ENCODE assay signal across 8 cellular contexts in the genomic region with DNA sequence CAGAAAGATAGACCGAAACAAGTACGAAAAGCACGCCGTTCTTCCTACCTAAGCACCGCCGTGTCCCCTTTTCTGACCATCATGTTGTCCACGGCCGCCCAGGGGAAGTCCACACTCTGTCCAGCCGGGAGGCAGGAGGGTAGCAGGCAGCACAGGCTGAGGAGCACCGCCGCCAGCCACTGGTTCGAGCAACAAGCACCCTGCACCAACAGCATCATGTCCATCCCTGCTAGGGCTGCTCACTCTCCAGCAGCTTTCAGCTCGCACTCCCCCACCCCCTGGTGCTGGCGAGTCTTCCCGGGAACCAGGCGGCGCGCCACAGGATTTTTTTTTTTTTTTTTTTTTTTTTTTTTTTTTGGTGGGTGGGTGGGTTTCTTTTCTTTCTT. TPM values are rescaled to one million over a fixed set of nuclear protein-coding genes. Genes with fewer than 3 reads are reported as not detected.
A peak's percentile ranks its signal among the peaks of the same experiment; 100 is the strongest.
DNase-seq lines count a peak whose midpoint lies in the region; ATAC-seq and TF ChIP-seq lines count a peak whose summit lies in the region.

A gene (minus strand): TSS at position 269 of the 386 bp plus-strand sequence.

- no peaks in the 10 kb centered on the region for H3K9me3 ChIP-seq in thoracic aorta

- ATAC-seq in thoracic aorta (ENCODE audit: insufficient number of reproducible peaks, low FRiP score, low read depth) (peak; percentile 6), HG02973 (IDR thresholded peaks at IDR 0.05; ENCODE audit: unreplicated experiment) (no peak)

- H3K4me1 Mint-ChIP-seq in mesothelial cell of epicardium = peaks cover 9% of the 10 kb centered on the region

- POLR2A ChIA-PET in BJ (lab: Charles Lee) = interaction anchor here (0.7 kb wide), 1 partner anchor 243 kb away, joined by 20 read pairs; no protein-coding TSS in a partner anchor

- no peaks in the 10 kb centered on the region for H3K36me3 ChIP-seq in BJ (ENCODE audit: control insufficient read depth, insufficient read depth, low read length)
- H3K36me3 ChIP-seq in thoracic aorta = no peaks in the 10 kb centered on the region

- peak within 1 kb of the TSS; percentile 72 for H3K27ac ChIP-seq in HL-60 (replicated peaks)
- peak within 1 kb of the TSS; percentile 90 for H3K27ac ChIP-seq in epithelial cell of prostate
- H3K27ac ChIP-seq in thoracic aorta = peak within 1 kb of the TSS; percentile 82 to 83

- no peaks in the 10 kb centered on the region for H3K36me3 Mint-ChIP-seq in mesothelial cell of epicardium

- H3K9me3 Mint-ChIP-seq in mesothelial cell of epicardium = no peaks in the 10 kb centered on the region

- no peak for DNase-seq in BJ (ENCODE audit: low read depth)
- peak in 1 of 2 experiments; percentile 14 for DNase-seq in HL-60 (ENCODE audit: low read depth in 1 of 2, low spot score in 1 of 2)
- peak; percentile 57 for DNase-seq in T1000 (lab: John Stamatoyannopoulos, UW)
- DNase-seq in epithelial cell of prostate (ENCODE audit: low read depth, low spot score) = no peak
- peak in 1 of 2 experiments; percentile 51 for DNase-seq in mesothelial cell of epicardium (ENCODE audit: low spot score in 2 of 2, unreplicated experiment in 2 of 2)
- DNase-seq in thoracic aorta (ENCODE audit: low spot score) = peak; percentile 9
- DNase-seq in SKM-1 treated with dmso at 0.1 percent for 144 hours (lab: John Stamatoyannopoulos, UW; ENCODE audit: unreplicated experiment) = no peak

- peak within 1 kb of the TSS; percentile 74 for H3K4me3 Mint-ChIP-seq in mesothelial cell of epicardium

- peaks cover 50% of the 10 kb centered on the region for H3K27me3 Mint-ChIP-seq in mesothelial cell of epicardium (ENCODE audit: low read depth)

- CTCF ChIA-PET in BJ (lab: Yijun Ruan, JAX) = interaction anchor here (2.0 kb wide), 1 partner anchor 95 kb away, joined by 4 read pairs; no protein-coding TSS in a partner anchor

- no peaks in the 10 kb centered on the region for H3K27me3 ChIP-seq in BJ (ENCODE audit: control insufficient read depth, insufficient read depth, low read length)
- no peaks in the 10 kb centered on the region for H3K27me3 ChIP-seq in HL-60 (ENCODE audit: insufficient read depth, poor library complexity, severe bottlenecking)
- no peaks in the 10 kb centered on the region for H3K27me3 ChIP-seq in thoracic aorta (replicated peaks; ENCODE audit: insufficient read depth)

- peak within 1 kb of the TSS; percentile 55 for H3K27ac Mint-ChIP-seq in mesothelial cell of epicardium

- H3K4me1 ChIP-seq in thoracic aorta (ENCODE audit: control insufficient read depth in 1 of 2, low read depth in 2 of 2) = peaks cover 0 to 24% of the 10 kb centered on the region in 2 donors

- H3K4me3 ChIP-seq in BJ (ENCODE audit: low read depth, low read length) = peak within 1 kb of the TSS; percentile 66
- peak within 1 kb of the TSS; percentile 67 for H3K4me3 ChIP-seq in HL-60 (replicated peaks; ENCODE audit: insufficient read depth, low read length)
- H3K4me3 ChIP-seq in thoracic aorta = peak within 1 kb of the TSS; percentile 77

- TF ChIP-seq CTCF in BJ (IDR thresholded peaks at IDR 0.05; ENCODE audit: insufficient read depth, low read depth, low read length) = no peak; the same call in 1 of the 2 replicates
- TF ChIP-seq CTCF in HL-60 (IDR thresholded peaks at IDR 0.05; ENCODE audit: insufficient read depth, low read length) = no peak
- TF ChIP-seq CTCF in mesothelial cell of epicardium (IDR thresholded peaks at IDR 0.05; ENCODE audit: unreplicated experiment) = no peak
- no peak for TF ChIP-seq CTCF in thoracic aorta (IDR thresholded peaks at IDR 0.05)

RNA-seq across cellular contexts. Expression of the gene that starts here (rescaled TPM):
- 15.4 and 30.6 TPM in 2 replicates for polyA plus RNA-seq in BJ (2011; rRNA removed)
- 25.0 and 27.0 TPM in 2 replicates for polyA minus RNA-seq in BJ (2011; rRNA and poly(A)+ RNA removed)
- total RNA-seq in mesothelial cell of epicardium (2.2 to 4.5 TPM (median 2.4 TPM) in 3 replicates), thoracic aorta (10 to 100 TPM; 10.4 to 14.4 TPM)

Comparison
In these comparisons a context has a peak if more than half of its experiments do, and no peak if none do; other contexts are left out.
1. DNase-seq: peak in T1000 (single experiment) and thoracic aorta (single experiment); none in BJ (single experiment), epithelial cell of prostate (single experiment) and SKM-1 treated with dmso at 0.1 percent for 144 hours (single experiment).
2. Peak in every context shown above with its lines, with median percentiles within 50 percentile points of each other: H3K4me3 ChIP-seq and H3K27ac ChIP-seq.